8 cellular contexts compared by ENCODE assay signal in the genomic region with DNA sequence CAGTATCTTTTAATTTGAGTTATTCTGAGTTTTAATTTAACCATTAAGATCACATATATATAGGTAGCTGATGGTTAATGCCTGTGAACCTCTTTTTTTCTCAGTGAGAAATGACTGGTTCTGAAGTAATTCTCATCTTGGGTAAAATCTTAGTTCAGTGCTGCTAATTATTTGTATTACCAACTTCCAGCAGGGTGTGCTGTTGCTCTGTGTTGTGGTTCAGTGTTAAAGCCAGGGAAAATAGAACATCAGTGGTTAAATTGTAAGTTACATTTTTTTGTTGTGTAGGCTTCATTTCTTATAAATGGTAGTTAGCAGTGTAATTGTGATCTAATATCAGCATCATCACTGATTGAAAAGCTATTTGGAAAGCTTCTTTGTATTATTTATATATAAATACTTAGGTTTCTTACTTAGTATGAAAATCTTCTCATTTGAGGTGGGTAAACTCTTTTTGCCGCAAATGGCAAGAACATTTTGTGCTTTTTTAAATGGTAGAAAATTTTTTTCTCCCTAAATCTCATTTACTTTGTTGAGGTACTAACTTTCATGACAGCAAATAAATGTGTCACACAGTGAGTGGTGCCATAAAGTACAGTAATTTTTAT. TPM values are rescaled to one million over a fixed set of nuclear protein-coding genes. Genes with fewer than 3 reads are reported as not detected.
DNase-seq lines count a peak whose midpoint lies in the region; ATAC-seq and TF ChIP-seq lines count a peak whose summit lies in the region.

No MANE protein-coding gene starts in this region.

- ATAC-seq in left lobe of liver = peak; percentile 85

- TF ChIP-seq CTCF in LNCAP (IDR thresholded peaks at IDR 0.05) = peak; percentile 64

- peak; percentile 45 for DNase-seq in A172 (ENCODE audit: low spot score)
- peak; percentile 61 for DNase-seq in G401 (ENCODE audit: low spot score)
- peak; percentile 26 for DNase-seq in SKM-1 (lab: John Stamatoyannopoulos, UW; ENCODE audit: unreplicated experiment)
- DNase-seq in cerebellar cortex (ENCODE audit: low spot score) = peak; percentile 71
- DNase-seq in left lobe of liver (ENCODE audit: low spot score) = no peak
- peak; percentile 84 for DNase-seq in superior temporal gyrus (ENCODE audit: extremely low spot score)
- DNase-seq in NCI-H1048 (lab: John Stamatoyannopoulos, UW) = no peak

- in situ Hi-C loops in G401 (cut with HindIII; ENCODE audit: low sequenced_read_pairs) = no loop called here

RNA-seq across cellular contexts. Expression of gene CDC5L, which starts 43.7 kb away (rescaled TPM):
- 29.3 and 41.1 TPM in 2 replicates for total RNA-seq in A172 (2014; rRNA removed; shearing (Covaris generic))
- 18.6 and 32.5 TPM in 2 replicates for total RNA-seq in G401 (2014; rRNA removed; shearing (Covaris generic))
- 10.2 TPM for total RNA-seq in left lobe of liver

Comparison
In these comparisons a context has a peak if more than half of its experiments do, and no peak if none do; other contexts are left out.
1. DNase-seq: peak in A172 (single experiment), G401 (single experiment), SKM-1 (single experiment), cerebellar cortex (single experiment) and superior temporal gyrus (single experiment); none in left lobe of liver (single experiment) and NCI-H1048 (single experiment).